ENCODE assay signal across 20 cellular contexts in genomic region chr22:41377846-41378245, GRCh38.
"Had no signal": no experiment of that assay in that cellular context is flagged by ENCODE, and none has a peak within 500 bp of the region (broad histone marks: within the 10 kb centered on the region; RNA-seq: fewer than 3 reads in every experiment).

No MANE protein-coding gene starts in this region.

- ATAC-seq: activated CD4-positive, alpha-beta T cell treated with anti-CD3 and anti-CD28 coated beads for 36 hours; activated T-cell treated with anti-CD3 and anti-CD28 coated beads, Interleukin-2, amount 50 U/mL, for 72 hours; gastrocnemius medialis; natural killer cell treated with Interleukin-12 subunit alpha and Interleukin-12 subunit beta and Interleukin-15 and Interleukin-18, amount 100 ng/mL, for 72 hours; right lobe of liver had no signal

- H3K36me3 ChIP-seq: ascending aorta, gastrocnemius medialis, left ventricle myocardium inferior, prostate gland, spleen, thoracic aorta had no signal

- H3K4me3 ChIP-seq: ascending aorta, gastrocnemius medialis, left ventricle myocardium inferior, prostate gland, right lobe of liver, spleen, thoracic aorta had no signal

- H3K4me3 Mint-ChIP-seq: activated CD4-positive, alpha-beta memory T cell treated with anti-CD3 and anti-CD28 coated beads, Interleukin-2, amount 10 ng/mL, durations not matched to agents 7 days and 5 days; activated CD4-positive, alpha-beta T cell treated with anti-CD3 and anti-CD28 coated beads for 36 hours; activated naive CD8-positive, alpha-beta T cell treated with anti-CD3 and anti-CD28 coated beads for 36 hours; activated T-cell treated with anti-CD3 and anti-CD28 coated beads, Interleukin-2, amount 50 U/mL, for 72 hours; memory B cell; natural killer cell treated with Interleukin-12 subunit alpha and Interleukin-12 subunit beta and Interleukin-15 and Interleukin-18, amount 100 ng/mL, for 72 hours had no signal

- H3K9me3 ChIP-seq: ascending aorta, gastrocnemius medialis, left ventricle myocardium inferior, prostate gland, right lobe of liver, spleen, thoracic aorta had no signal

- H3K27ac ChIP-seq: left ventricle myocardium inferior, prostate gland, right lobe of liver, thoracic aorta, VCaP had no signal

- H3K27me3 Mint-ChIP-seq: activated CD4-positive, alpha-beta T cell treated with anti-CD3 and anti-CD28 coated beads for 36 hours; activated naive CD8-positive, alpha-beta T cell treated with anti-CD3 and anti-CD28 coated beads for 36 hours; memory B cell; natural killer cell treated with Interleukin-12 subunit alpha and Interleukin-12 subunit beta and Interleukin-15 and Interleukin-18, amount 100 ng/mL, for 72 hours had no signal

- H3K27ac Mint-ChIP-seq: activated CD4-positive, alpha-beta memory T cell treated with anti-CD3 and anti-CD28 coated beads, Interleukin-2, amount 10 ng/mL, durations not matched to agents 7 days and 5 days; activated CD4-positive, alpha-beta T cell treated with anti-CD3 and anti-CD28 coated beads for 36 hours; activated naive CD8-positive, alpha-beta T cell treated with anti-CD3 and anti-CD28 coated beads for 36 hours; activated T-cell treated with anti-CD3 and anti-CD28 coated beads, Interleukin-2, amount 50 U/mL, for 72 hours; memory B cell; natural killer cell treated with Interleukin-12 subunit alpha and Interleukin-12 subunit beta and Interleukin-15 and Interleukin-18, amount 100 ng/mL, for 72 hours had no signal

- H3K27me3 ChIP-seq: ascending aorta, gastrocnemius medialis, right lobe of liver, spleen had no signal

- H3K9me3 Mint-ChIP-seq: activated CD4-positive, alpha-beta memory T cell treated with anti-CD3 and anti-CD28 coated beads, Interleukin-2, amount 10 ng/mL, durations not matched to agents 7 days and 5 days; activated naive CD8-positive, alpha-beta T cell treated with anti-CD3 and anti-CD28 coated beads for 36 hours; activated T-cell treated with anti-CD3 and anti-CD28 coated beads, Interleukin-2, amount 50 U/mL, for 72 hours; memory B cell; natural killer cell treated with Interleukin-12 subunit alpha and Interleukin-12 subunit beta and Interleukin-15 and Interleukin-18, amount 100 ng/mL, for 72 hours had no signal

- H3K36me3 Mint-ChIP-seq: activated naive CD8-positive, alpha-beta T cell treated with anti-CD3 and anti-CD28 coated beads for 36 hours; memory B cell; natural killer cell treated with Interleukin-12 subunit alpha and Interleukin-12 subunit beta and Interleukin-15 and Interleukin-18, amount 100 ng/mL, for 72 hours had no signal

- DNase-seq: activated CD4-positive, alpha-beta memory T cell treated with anti-CD3 and anti-CD28 coated beads, Interleukin-2, amount 10 ng/mL, durations not matched to agents 7 days and 5 days; activated CD4-positive, alpha-beta T cell treated with anti-CD3 and anti-CD28 coated beads for 36 hours; activated CD8-positive, alpha-beta memory T cell treated with anti-CD3 and anti-CD28 coated beads, Interleukin-2, amount 50 U/mL, for 4 hours; activated gamma-delta T cell treated with Interleukin-2 at 50 U/mL for 16 hours; activated naive CD8-positive, alpha-beta T cell treated with anti-CD3 and anti-CD28 coated beads for 36 hours; activated T-cell treated with anti-CD3 and anti-CD28 coated beads, Interleukin-2, amount 50 U/mL, for 72 hours; gastrocnemius medialis; kidney; left ventricle myocardium inferior; right lobe of liver; spleen; stimulated activated CD4-positive, alpha-beta T cell treated with anti-CD3 and anti-CD28 coated beads, Interleukin-1b, Interleukin-23, amount 100 ng/mL, for 48 hours; stimulated activated naive CD4-positive, alpha-beta T cell; T-helper 9 cell had no signal
